In the genomic region with DNA sequence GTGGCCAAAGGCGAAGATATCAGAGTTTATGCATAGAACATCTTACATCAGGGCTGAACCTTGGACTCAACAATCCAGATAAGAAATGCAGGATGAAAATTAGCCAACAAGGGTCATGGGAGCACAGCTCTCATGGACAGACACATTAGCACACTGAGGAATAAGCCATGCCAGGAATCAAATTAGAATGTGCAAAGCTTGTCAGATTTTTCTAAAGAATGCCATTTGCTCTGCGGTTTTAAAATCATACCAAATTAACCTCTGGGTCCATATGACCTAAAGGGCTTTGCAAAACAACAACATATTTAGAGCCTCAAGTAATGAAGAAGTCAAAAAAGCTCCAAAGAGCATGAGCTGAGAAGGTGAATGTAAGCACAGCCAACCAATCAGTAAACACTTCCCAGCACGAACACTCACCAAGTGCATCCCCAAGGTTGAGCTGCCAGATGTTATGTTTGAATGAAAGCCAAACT, we compare ENCODE assay signal across 1 cellular context.
TF ChIP-seq lines count a peak whose summit lies in the region.

No MANE protein-coding gene starts in this region.

TF ChIP-seq in liver, 16 proteins besides CTCF, POLR2A, EP300 and RAD21:
- TF ChIP-seq, protein P1, sequence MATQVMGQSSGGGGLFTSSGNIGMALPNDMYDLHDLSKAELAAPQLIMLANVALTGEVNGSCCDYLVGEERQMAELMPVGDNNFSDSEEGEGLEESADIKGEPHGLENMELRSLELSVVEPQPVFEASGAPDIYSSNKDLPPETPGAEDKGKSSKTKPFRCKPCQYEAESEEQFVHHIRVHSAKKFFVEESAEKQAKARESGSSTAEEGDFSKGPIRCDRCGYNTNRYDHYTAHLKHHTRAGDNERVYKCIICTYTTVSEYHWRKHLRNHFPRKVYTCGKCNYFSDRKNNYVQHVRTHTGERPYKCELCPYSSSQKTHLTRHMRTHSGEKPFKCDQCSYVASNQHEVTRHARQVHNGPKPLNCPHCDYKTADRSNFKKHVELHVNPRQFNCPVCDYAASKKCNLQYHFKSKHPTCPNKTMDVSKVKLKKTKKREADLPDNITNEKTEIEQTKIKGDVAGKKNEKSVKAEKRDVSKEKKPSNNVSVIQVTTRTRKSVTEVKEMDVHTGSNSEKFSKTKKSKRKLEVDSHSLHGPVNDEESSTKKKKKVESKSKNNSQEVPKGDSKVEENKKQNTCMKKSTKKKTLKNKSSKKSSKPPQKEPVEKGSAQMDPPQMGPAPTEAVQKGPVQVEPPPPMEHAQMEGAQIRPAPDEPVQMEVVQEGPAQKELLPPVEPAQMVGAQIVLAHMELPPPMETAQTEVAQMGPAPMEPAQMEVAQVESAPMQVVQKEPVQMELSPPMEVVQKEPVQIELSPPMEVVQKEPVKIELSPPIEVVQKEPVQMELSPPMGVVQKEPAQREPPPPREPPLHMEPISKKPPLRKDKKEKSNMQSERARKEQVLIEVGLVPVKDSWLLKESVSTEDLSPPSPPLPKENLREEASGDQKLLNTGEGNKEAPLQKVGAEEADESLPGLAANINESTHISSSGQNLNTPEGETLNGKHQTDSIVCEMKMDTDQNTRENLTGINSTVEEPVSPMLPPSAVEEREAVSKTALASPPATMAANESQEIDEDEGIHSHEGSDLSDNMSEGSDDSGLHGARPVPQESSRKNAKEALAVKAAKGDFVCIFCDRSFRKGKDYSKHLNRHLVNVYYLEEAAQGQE (IDR thresholded peaks at IDR 0.05): no peak
- TF ChIP-seq, protein P2, sequence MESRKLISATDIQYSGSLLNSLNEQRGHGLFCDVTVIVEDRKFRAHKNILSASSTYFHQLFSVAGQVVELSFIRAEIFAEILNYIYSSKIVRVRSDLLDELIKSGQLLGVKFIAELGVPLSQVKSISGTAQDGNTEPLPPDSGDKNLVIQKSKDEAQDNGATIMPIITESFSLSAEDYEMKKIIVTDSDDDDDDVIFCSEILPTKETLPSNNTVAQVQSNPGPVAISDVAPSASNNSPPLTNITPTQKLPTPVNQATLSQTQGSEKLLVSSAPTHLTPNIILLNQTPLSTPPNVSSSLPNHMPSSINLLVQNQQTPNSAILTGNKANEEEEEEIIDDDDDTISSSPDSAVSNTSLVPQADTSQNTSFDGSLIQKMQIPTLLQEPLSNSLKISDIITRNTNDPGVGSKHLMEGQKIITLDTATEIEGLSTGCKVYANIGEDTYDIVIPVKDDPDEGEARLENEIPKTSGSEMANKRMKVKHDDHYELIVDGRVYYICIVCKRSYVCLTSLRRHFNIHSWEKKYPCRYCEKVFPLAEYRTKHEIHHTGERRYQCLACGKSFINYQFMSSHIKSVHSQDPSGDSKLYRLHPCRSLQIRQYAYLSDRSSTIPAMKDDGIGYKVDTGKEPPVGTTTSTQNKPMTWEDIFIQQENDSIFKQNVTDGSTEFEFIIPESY (IDR thresholded peaks at IDR 0.05): no peak
- no peak for TF ChIP-seq TAF1 (conservative IDR thresholded peaks at IDR 0.05)
- TF ChIP-seq YY1 (IDR thresholded peaks at IDR 0.05): peak; percentile 17
- peak; percentile 18 for TF ChIP-seq HNF4G (IDR thresholded peaks at IDR 0.05)
- no peak for TF ChIP-seq FOXA1 (IDR thresholded peaks at IDR 0.05)
- peak; percentile 69 to 77 for TF ChIP-seq RXRA (IDR thresholded peaks at IDR 0.05)
- peak; percentile 43 for TF ChIP-seq SP1 (IDR thresholded peaks at IDR 0.05)
- TF ChIP-seq, protein P3, sequence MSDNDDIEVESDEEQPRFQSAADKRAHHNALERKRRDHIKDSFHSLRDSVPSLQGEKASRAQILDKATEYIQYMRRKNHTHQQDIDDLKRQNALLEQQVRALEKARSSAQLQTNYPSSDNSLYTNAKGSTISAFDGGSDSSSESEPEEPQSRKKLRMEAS (IDR thresholded peaks at IDR 0.05): peak; percentile 39
- TF ChIP-seq, protein P4, sequence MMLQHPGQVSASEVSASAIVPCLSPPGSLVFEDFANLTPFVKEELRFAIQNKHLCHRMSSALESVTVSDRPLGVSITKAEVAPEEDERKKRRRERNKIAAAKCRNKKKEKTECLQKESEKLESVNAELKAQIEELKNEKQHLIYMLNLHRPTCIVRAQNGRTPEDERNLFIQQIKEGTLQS (IDR thresholded peaks at IDR 0.05): no peak
- no peak for TF ChIP-seq GABPA (IDR thresholded peaks at IDR 0.05 in 1 of 2, conservative IDR thresholded peaks at IDR 0.05 in 1 of 2)
- peak; percentile 17 to 57 for TF ChIP-seq JUND (IDR thresholded peaks at IDR 0.05)
- TF ChIP-seq NR2F2 (IDR thresholded peaks at IDR 0.05): peak; percentile 66
- TF ChIP-seq EGR1 (IDR thresholded peaks at IDR 0.05; ENCODE audit: low read depth in 2 of 2): no peak
- no peak for TF ChIP-seq FOXA2 (IDR thresholded peaks at IDR 0.05)
- TF ChIP-seq HNF4A (conservative IDR thresholded peaks at IDR 0.05): peak; percentile 81 to 88
